ENCODE assay signal across 29 cellular contexts in the genomic region with DNA sequence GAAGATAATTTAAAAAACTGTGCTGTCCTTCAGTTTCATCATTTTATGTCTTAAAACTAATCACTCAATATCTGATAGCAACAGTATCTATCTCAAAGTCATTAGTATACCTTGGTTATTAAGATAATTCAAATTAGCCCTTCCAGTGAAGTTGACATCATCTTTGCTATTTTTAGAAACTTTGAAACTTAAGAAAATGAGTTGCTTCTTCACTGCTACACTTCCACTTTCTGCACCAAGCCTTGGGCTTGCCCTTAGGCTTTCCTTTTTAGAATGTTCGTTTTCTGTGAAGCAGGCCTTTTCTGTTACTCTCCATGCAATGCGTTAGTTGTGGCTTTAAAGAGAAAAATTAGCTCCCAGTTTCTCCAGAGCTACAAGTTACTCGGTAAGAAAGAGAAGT. TPM values are rescaled to one million over a fixed set of nuclear protein-coding genes. Genes with fewer than 3 reads are reported as not detected.
DNase-seq lines count a peak whose midpoint lies in the region; FAIRE-seq and TF ChIP-seq lines count a peak whose summit lies in the region.
"Had no signal": no experiment of that assay in that cellular context is flagged by ENCODE, and none has a peak within 500 bp of the region (broad histone marks: within the 10 kb centered on the region; RNA-seq: fewer than 3 reads in every experiment).

No MANE protein-coding gene starts in this region.

- no peak overlapping the region for H3K4me3 Mint-ChIP-seq in activated T-helper 2 cell treated with anti-CD3 and anti-CD28 coated beads, Interferon-gamma antibody, Interleukin-2, Interleukin-4, amounts not matched to agents 10 μg/mL and 5 μg/mL and 100 μg/mL, durations not matched to agents 14 hours and 24 hours and 36 hours (ENCODE audit: low read depth)
- H3K4me3 Mint-ChIP-seq: activated naive CD8-positive, alpha-beta T cell; endodermal cell; natural killer cell treated with Interleukin-12 subunit alpha and Interleukin-12 subunit beta and Interleukin-15 and Interleukin-18, amount 100 ng/mL, for 72 hours; T-helper 1 cell treated with Interleukin-12 subunit alpha and Interleukin-12 subunit beta and Interleukin-4 antibody, amounts not matched to agents 30 μg/mL and 1 μg/mL, for 36 hours had no signal

- peak; percentile 47 for FAIRE-seq in GM12891 (lab: Jason Lieb, UNC)
- FAIRE-seq: HepG2, RCC 7860 had no signal

- no peak for TF ChIP-seq EP300 in suprapubic skin (IDR thresholded peaks at IDR 0.05)

- H3K27ac Mint-ChIP-seq in activated T-helper 2 cell treated with anti-CD3 and anti-CD28 coated beads, Interferon-gamma antibody, Interleukin-2, Interleukin-4, amounts not matched to agents 10 μg/mL and 5 μg/mL and 100 μg/mL, durations not matched to agents 14 hours and 24 hours and 36 hours, result peak overlapping the region; percentile 40
- H3K27ac Mint-ChIP-seq: activated naive CD8-positive, alpha-beta T cell; endodermal cell; natural killer cell treated with Interleukin-12 subunit alpha and Interleukin-12 subunit beta and Interleukin-15 and Interleukin-18, amount 100 ng/mL, for 72 hours; T-helper 1 cell treated with Interleukin-12 subunit alpha and Interleukin-12 subunit beta and Interleukin-4 antibody, amounts not matched to agents 30 μg/mL and 1 μg/mL, for 36 hours had no signal

- peaks cover 12% of the 10 kb centered on the region for H3K27me3 ChIP-seq in suprapubic skin
- H3K27me3 ChIP-seq: SJSA1, vagina had no signal

- H3K27me3 Mint-ChIP-seq in activated T-helper 2 cell treated with anti-CD3 and anti-CD28 coated beads, Interferon-gamma antibody, Interleukin-2, Interleukin-4, amounts not matched to agents 10 μg/mL and 5 μg/mL and 100 μg/mL, durations not matched to agents 14 hours and 24 hours and 36 hours (ENCODE audit: low read depth), result peaks cover 2% of the 10 kb centered on the region

- peaks cover 7% of the 10 kb centered on the region for H3K9me3 Mint-ChIP-seq in activated T-helper 2 cell treated with anti-CD3 and anti-CD28 coated beads, Interferon-gamma antibody, Interleukin-2, Interleukin-4, amounts not matched to agents 10 μg/mL and 5 μg/mL and 100 μg/mL, durations not matched to agents 14 hours and 24 hours and 36 hours
- H3K9me3 Mint-ChIP-seq: T-helper 1 cell treated with Interleukin-12 subunit alpha and Interleukin-12 subunit beta and Interleukin-4 antibody, amounts not matched to agents 30 μg/mL and 1 μg/mL, for 36 hours had no signal

- H3K36me3 ChIP-seq in suprapubic skin, result no peaks in the 10 kb centered on the region
- H3K36me3 ChIP-seq: BLaER1 treated with 17β-estradiol and CSF1 and Interleukin-3, amounts not matched to agents 10 nM and 100 nM; SJSA1; vagina had no signal

- peak; percentile 5 to 22 for DNase-seq in AML-193 (lab: John Stamatoyannopoulos, UW)
- no peak for DNase-seq in GM12891 (ENCODE audit: insufficient read length, low spot score)
- peak; percentile 26 for DNase-seq in NAMALWA (ENCODE audit: low spot score)
- DNase-seq in activated T-helper 2 cell treated with anti-CD3 and anti-CD28 coated beads, Interferon-gamma antibody, Interleukin-2, Interleukin-4, amounts not matched to agents 10 μg/mL and 5 μg/mL and 100 μg/mL, durations not matched to agents 14 hours and 24 hours and 36 hours (ENCODE audit: low spot score), result no peak
- DNase-seq in suprapubic skin (ENCODE audit: low spot score in 2 of 2), result no peak
- DNase-seq in foreskin melanocyte, result no peak
- no peak for DNase-seq in activated CD8-positive, alpha-beta memory T cell treated with anti-CD3 and anti-CD28 coated beads for 24 hours
- no peak for DNase-seq in activated CD4-positive, alpha-beta T cell treated with anti-CD3 and anti-CD28 coated beads, Interleukin-2, amount 50 U/mL, for 1 hour
- DNase-seq: ACHN; activated CD4-positive, alpha-beta T cell treated with anti-CD3 and anti-CD28 coated beads for 4 hours; aorta; Calu3; cortex of kidney; endodermal cell; H7; islet precursor cell; left ventricle myocardium superior; NCI-H1417 treated with DMSO at 0.1 percent for 48 hours; NCI-H82; stimulated activated CD4-positive, alpha-beta T cell treated with anti-CD3 and anti-CD28 coated beads, Interleukin-1b, Interleukin-23, amount 100 ng/mL, for 48 hours had no signal

- H3K27ac ChIP-seq in suprapubic skin, result no peak overlapping the region
- H3K27ac ChIP-seq: BLaER1 treated with 17β-estradiol and CSF1 and Interleukin-3, amounts not matched to agents 10 nM and 100 nM; SJSA1; skin epidermis; vagina had no signal

- H3K9me3 ChIP-seq in suprapubic skin, result no peaks in the 10 kb centered on the region
- H3K9me3 ChIP-seq: BLaER1 treated with 17β-estradiol and CSF1 and Interleukin-3, amounts not matched to agents 10 nM and 100 nM; SJSA1; vagina had no signal

- no peaks in the 10 kb centered on the region for H3K4me1 ChIP-seq in suprapubic skin
- H3K4me1 ChIP-seq: SJSA1, vagina had no signal

- TF ChIP-seq POLR2A in GM12891 (IDR thresholded peaks at IDR 0.05; ENCODE audit: low read depth, low read length) (no peak), suprapubic skin (IDR thresholded peaks at IDR 0.05) (no peak)

- peaks cover 12% of the 10 kb centered on the region for H3K4me1 Mint-ChIP-seq in activated T-helper 2 cell treated with anti-CD3 and anti-CD28 coated beads, Interferon-gamma antibody, Interleukin-2, Interleukin-4, amounts not matched to agents 10 μg/mL and 5 μg/mL and 100 μg/mL, durations not matched to agents 14 hours and 24 hours and 36 hours (ENCODE audit: low read depth)

- TF ChIP-seq CTCF in suprapubic skin (IDR thresholded peaks at IDR 0.05), result no peak

- no peak overlapping the region for H3K4me3 ChIP-seq in suprapubic skin
- H3K4me3 ChIP-seq: BLaER1 treated with 17β-estradiol and CSF1 and Interleukin-3, amounts not matched to agents 10 nM and 100 nM; SJSA1; skin epidermis; vagina had no signal

- intact Hi-C loops in activated T-helper 2 cell treated with anti-CD3 and anti-CD28 coated beads, Interferon-gamma antibody, Interleukin-2, Interleukin-4, amounts not matched to agents 10 μg/mL and 5 μg/mL and 100 μg/mL, durations not matched to agents 14 hours and 24 hours and 36 hours (cut with micrococcal nuclease), result no loop called here

- H3K36me3 Mint-ChIP-seq in activated T-helper 2 cell treated with anti-CD3 and anti-CD28 coated beads, Interferon-gamma antibody, Interleukin-2, Interleukin-4, amounts not matched to agents 10 μg/mL and 5 μg/mL and 100 μg/mL, durations not matched to agents 14 hours and 24 hours and 36 hours (ENCODE audit: low read depth), result no peaks in the 10 kb centered on the region
- H3K36me3 Mint-ChIP-seq: activated naive CD8-positive, alpha-beta T cell; natural killer cell treated with Interleukin-12 subunit alpha and Interleukin-12 subunit beta and Interleukin-15 and Interleukin-18, amount 100 ng/mL, for 72 hours had no signal

- 57% methylated on average over 3 of the region's 3 CpGs for WGBS in suprapubic skin

TF ChIP-seq in GM12891, 5 proteins besides CTCF, POLR2A, EP300 and RAD21:
- TF ChIP-seq POU2F2 (IDR thresholded peaks at IDR 0.05; ENCODE audit: low read depth, low read length) (no peak), POLR2AphosphoS5 (IDR thresholded peaks at IDR 0.05; ENCODE audit: low read depth, low read length) (no peak), SPI1 (IDR thresholded peaks at IDR 0.05; ENCODE audit: low read depth, low read length) (peak; percentile 51)

RNA-seq across cellular contexts. Expression of gene VAMP7, which starts 4.4 kb away (rescaled TPM):
- 20.3 TPM for polyA plus RNA-seq in GM12891 (2012; ENCODE audit: low read depth, missing spikeins)
- total RNA-seq in activated T-helper 2 cell treated with anti-CD3 and anti-CD28 coated beads, Interferon-gamma antibody, Interleukin-2, Interleukin-4, amounts not matched to agents 10 μg/mL and 5 μg/mL and 100 μg/mL, durations not matched to agents 14 hours and 24 hours and 36 hours, result 31.0 and 31.5 TPM in 2 replicates
- 10 to 100 TPM; 16.1 to 29.8 (median 21.1) TPM for total RNA-seq in suprapubic skin

Comparison
In these comparisons a context has a peak if more than half of its experiments do, and no peak if none do; other contexts are left out.
1. DNase-seq: peak in AML-193 (2 of 2) and NAMALWA (single experiment); none in GM12891 (single experiment), activated T-helper 2 cell treated with anti-CD3 and anti-CD28 coated beads, Interferon-gamma antibody, Interleukin-2, Interleukin-4, amounts not matched to agents 10 μg/mL and 5 μg/mL and 100 μg/mL, durations not matched to agents 14 hours and 24 hours and 36 hours (single experiment), suprapubic skin (0 of 2), foreskin melanocyte (single experiment), activated CD8-positive, alpha-beta memory T cell treated with anti-CD3 and anti-CD28 coated beads for 24 hours (single experiment) and activated CD4-positive, alpha-beta T cell treated with anti-CD3 and anti-CD28 coated beads, Interleukin-2, amount 50 U/mL, for 1 hour (single experiment).